10 cellular contexts compared by ENCODE assay signal in genomic region chr10:112732277-112732891, GRCh38.
DNase-seq lines count a peak whose midpoint lies in the region; ATAC-seq and TF ChIP-seq lines count a peak whose summit lies in the region.
"Had no signal": no experiment of that assay in that cellular context is flagged by ENCODE, and none has a peak within 500 bp of the region (broad histone marks: within the 10 kb centered on the region; RNA-seq: fewer than 3 reads in every experiment).

No MANE protein-coding gene starts in this region.

- H3K9ac ChIP-seq in HCT116 (ENCODE audit: low read length) = no peak overlapping the region

- H3K4me3 ChIP-seq in HCT116 (replicated peaks in 1 of 2; ENCODE audit: low read depth in 1 of 2, low read length in 2 of 2) (no peak overlapping the region), RWPE2 (ENCODE audit: severe bottlenecking) (no peak overlapping the region), iPS DF 6.9 (ENCODE audit: low read length) (no peak overlapping the region)
- H3K4me3 ChIP-seq: adrenal gland had no signal

- no peak overlapping the region for H2AFZ ChIP-seq in HCT116 (ENCODE audit: low read depth, low read length, poor library complexity, severe bottlenecking)

- intact Hi-C loops in HCT116 (cut with micrococcal nuclease) = no loop called here

- peak; percentile 77 for DNase-seq in COLO829 (ENCODE audit: low spot score)
- DNase-seq in HCT116 (ENCODE audit: low read depth, low spot score) = no peak
- no peak for DNase-seq in RWPE2 (ENCODE audit: low spot score)
- DNase-seq in iPS DF 6.9 (ENCODE audit: low read depth, low spot score) = no peak
- no peak for DNase-seq in GM10266 (ENCODE audit: extremely low spot score)
- DNase-seq in NCI-H1694 treated with DMSO at 0.1 percent for 48 hours (lab: John Stamatoyannopoulos, UW) = no peak
- no peak for DNase-seq in mucosa of gallbladder (ENCODE audit: low spot score)
- DNase-seq: CD8-positive, alpha-beta memory T cell had no signal

- H3K27me3 ChIP-seq in HCT116 (ENCODE audit: insufficient read depth, low read length) (no peaks in the 10 kb centered on the region), RWPE2 (ENCODE audit: insufficient read depth, poor library complexity, severe bottlenecking) (no peaks in the 10 kb centered on the region), iPS DF 6.9 (ENCODE audit: control insufficient read depth, insufficient read depth, low read length) (no peaks in the 10 kb centered on the region)
- H3K27me3 ChIP-seq: adrenal gland had no signal

- H3K9me3 ChIP-seq in HCT116 (ENCODE audit: control insufficient read depth in 1 of 2, insufficient read depth in 1 of 2, low read depth in 1 of 2, low read length in 2 of 2) (no peaks in the 10 kb centered on the region), RWPE2 (ENCODE audit: severe bottlenecking) (no peaks in the 10 kb centered on the region), iPS DF 6.9 (ENCODE audit: control insufficient read depth, insufficient read depth, low read length) (no peaks in the 10 kb centered on the region)
- H3K9me3 ChIP-seq: adrenal gland had no signal

- H3K4me1 ChIP-seq in HCT116 (ENCODE audit: control insufficient read depth in 1 of 2, insufficient read depth in 2 of 2, low read length in 2 of 2) = peaks cover 18 to 29% of the 10 kb centered on the region in 2 experiments
- H3K4me1 ChIP-seq in RWPE2 (ENCODE audit: insufficient read depth, poor library complexity, severe bottlenecking) = peaks cover 10% of the 10 kb centered on the region
- peaks cover 7% of the 10 kb centered on the region for H3K4me1 ChIP-seq in iPS DF 6.9 (ENCODE audit: control insufficient read depth, insufficient read depth, low read length)

- no CpG with 5 or more reads among the region's 3 CpGs for WGBS in iPS DF 6.9 (ENCODE audit: insufficient coverage, insufficient read length)

- no peak for TF ChIP-seq CTCF in HCT116 (IDR thresholded peaks at IDR 0.05 in 2 of 3, conservative IDR thresholded peaks at IDR 0.05 in 1 of 3; ENCODE audit: borderline replicate concordance in 1 of 3, insufficient read depth in 1 of 3, low read depth in 2 of 3, low read length in 2 of 3)
- TF ChIP-seq CTCF in RWPE2 (IDR thresholded peaks at IDR 0.05; ENCODE audit: poor library complexity, severe bottlenecking) = no peak
- TF ChIP-seq CTCF in GM10266 (IDR thresholded peaks at IDR 0.05; ENCODE audit: control insufficient read depth, insufficient read depth, low read depth, missing control alignments) = no peak

- CTCF ChIA-PET in HCT116 (lab: Charles Lee) = no interaction called here

- no peak for TF ChIP-seq POLR2A in HCT116 (IDR thresholded peaks at IDR 0.05; ENCODE audit: borderline replicate concordance, extremely low read depth, insufficient read depth, insufficient read length)

- no peaks in the 10 kb centered on the region; the same call in 1 of the 2 replicates for H3K79me2 ChIP-seq in HCT116 (ENCODE audit: insufficient read depth, low read length)

- RAD21 ChIA-PET in HCT116 (lab: Charles Lee; ENCODE audit: low non-redundant PET in 1 of 2, low total read pairs in 2 of 2, uncharacterized antibody in 2 of 2, unreplicated experiment in 2 of 2) = interaction anchor here in 1 of 2 experiments (0.6 kb wide), 1 partner anchor 118 kb away, joined by 3 read pairs; no protein-coding TSS in a partner anchor

- H3K4me2 ChIP-seq in HCT116 (ENCODE audit: low read length) = peak overlapping the region; percentile 5

- POLR2A ChIA-PET in HCT116 (lab: Charles Lee) = no interaction called here

- ATAC-seq in HCT116 = peak; percentile 74
- peak; percentile 86 for ATAC-seq in RWPE2 (ENCODE audit: low read depth)
- ATAC-seq in HG02981 (IDR thresholded peaks at IDR 0.05; ENCODE audit: unreplicated experiment) = no peak

- H3K36me3 ChIP-seq in HCT116 (ENCODE audit: control insufficient read depth in 1 of 2, insufficient read depth in 2 of 2, low read length in 2 of 2) (no peaks in the 10 kb centered on the region; a peak in 1 of 4 replicates), RWPE2 (ENCODE audit: low read depth) (no peaks in the 10 kb centered on the region), iPS DF 6.9 (ENCODE audit: control insufficient read depth, insufficient read depth, low read length) (no peaks in the 10 kb centered on the region)
- H3K36me3 ChIP-seq: adrenal gland had no signal

- no peaks in the 10 kb centered on the region for H4K20me1 ChIP-seq in HCT116 (ENCODE audit: insufficient read depth)

- no TSS peak for BruUV-seq in HCT116 (replicated peaks; lab: Mats Ljungman, UMichigan)

- H3K9me2 ChIP-seq in HCT116 (ENCODE audit: insufficient read depth) = no peaks in the 10 kb centered on the region

- TF ChIP-seq RAD21 in HCT116 (IDR thresholded peaks at IDR 0.05; ENCODE audit: low read depth) = no peak

- H3K27ac ChIP-seq in HCT116 (ENCODE audit: low read depth, low read length) (peak overlapping the region; percentile 8; the same call in 1 of the 2 replicates), RWPE2 (ENCODE audit: poor library complexity, severe bottlenecking) (peak overlapping the region; percentile 43), iPS DF 6.9 (ENCODE audit: low read length) (peak overlapping the region; percentile 55)

TF ChIP-seq in HCT116, 20 proteins besides CTCF, POLR2A, EP300 and RAD21:
- TF ChIP-seq REST (IDR thresholded peaks at IDR 0.05; ENCODE audit: low read depth) (no peak), POLR2AphosphoS5 (IDR thresholded peaks at IDR 0.05; ENCODE audit: low read depth, low read length) (no peak), CBX3 (IDR thresholded peaks at IDR 0.05; ENCODE audit: low read depth) (no peak), TCF7L2 (IDR thresholded peaks at IDR 0.05; ENCODE audit: borderline replicate concordance, extremely low read depth, insufficient read depth, insufficient read length) (no peak), EGR1 (IDR thresholded peaks at IDR 0.05; ENCODE audit: low read depth) (no peak), MAX (IDR thresholded peaks at IDR 0.05) (no peak)
